ENCODE assay signal across 21 cellular contexts in genomic region chr10:5479481-5480161, GRCh38. TPM values are rescaled to one million over a fixed set of nuclear protein-coding genes. Genes with fewer than 3 reads are reported as not detected.
DNase-seq lines count a peak whose midpoint lies in the region; ATAC-seq, FAIRE-seq and TF ChIP-seq lines count a peak whose summit lies in the region.
"Had no signal": no experiment of that assay in that cellular context is flagged by ENCODE, and none has a peak within 500 bp of the region (broad histone marks: within the 10 kb centered on the region; RNA-seq: fewer than 3 reads in every experiment).

No MANE protein-coding gene starts in this region.

- H3K4me3 ChIP-seq in upper lobe of right lung: no peak overlapping the region
- H3K4me3 ChIP-seq: A549, left lung, prostate gland, spleen had no signal

- H3K27me3 ChIP-seq in upper lobe of right lung: no peaks in the 10 kb centered on the region
- H3K27me3 ChIP-seq: left lung, spleen had no signal

- CTCF ChIA-PET in activated naive CD4-positive, alpha-beta T cell treated with anti-CD3 and anti-CD28 coated beads, Interleukin-2, amount 10 ng/mL, durations not matched to agents 7 days and 5 days (lab: Charles Lee): no interaction called here
- CTCF ChIA-PET in activated B cell treated with CpG ODN at 0.5 μM for 24 hours (lab: Charles Lee): no interaction called here

- TF ChIP-seq CTCF in activated B cell treated with CpG ODN at 0.5 μM for 24 hours (IDR thresholded peaks at IDR 0.05): no peak
- TF ChIP-seq CTCF in upper lobe of right lung (IDR thresholded peaks at IDR 0.05): no peak

- POLR2A ChIA-PET in activated B cell treated with CpG ODN at 0.5 μM for 24 hours (lab: Charles Lee): no interaction called here

- H3K9me3 ChIP-seq in upper lobe of right lung: no peaks in the 10 kb centered on the region
- H3K9me3 ChIP-seq: A549, left lung, prostate gland, spleen had no signal

- H3K27ac ChIP-seq in upper lobe of right lung: no peak overlapping the region
- H3K27ac ChIP-seq: A549, left lung, prostate gland, spleen had no signal

- no peak for DNase-seq in activated naive CD4-positive, alpha-beta T cell treated with anti-CD3 and anti-CD28 coated beads, Interleukin-2, amount 50 U/mL, for 72 hours (ENCODE audit: low spot score in 2 of 2)
- no peak for DNase-seq in activated naive CD4-positive, alpha-beta T cell treated with anti-CD3 and anti-CD28 coated beads, Interleukin-2, amount 10 ng/mL, durations not matched to agents 7 days and 5 days
- DNase-seq in activated B cell treated with CpG ODN at 0.5 μM for 24 hours: no peak
- peak; percentile 71 for DNase-seq in mesenteric fat pad (ENCODE audit: low spot score)
- no peak for DNase-seq in upper lobe of right lung
- DNase-seq in NCI-H446 (lab: John Stamatoyannopoulos, UW): no peak
- DNase-seq in frontal cortex (ENCODE audit: low spot score in 2 of 2): no peak
- DNase-seq in GM12892 (ENCODE audit: insufficient read length): no peak
- DNase-seq: activated CD4-positive, alpha-beta T cell treated with anti-CD3 and anti-CD28 coated beads for 36 hours; CD4-positive, alpha-beta T cell; central memory CD4-positive, alpha-beta T cell; DND-41; effector memory CD8-positive, alpha-beta T cell; NCI-H1092 treated with DMSO at 0.1 percent for 48 hours; spleen; T-helper 1 cell had no signal

- H3K27ac Mint-ChIP-seq in activated naive CD4-positive, alpha-beta T cell treated with anti-CD3 and anti-CD28 coated beads, Interleukin-2, amount 50 U/mL, for 72 hours: peak overlapping the region; percentile 5 to 17
- H3K27ac Mint-ChIP-seq in activated naive CD4-positive, alpha-beta T cell treated with anti-CD3 and anti-CD28 coated beads, Interleukin-2, amount 10 ng/mL, durations not matched to agents 7 days and 5 days: no peak overlapping the region
- H3K27ac Mint-ChIP-seq in activated B cell treated with CpG ODN at 0.5 μM for 24 hours: peak overlapping the region; percentile 54
- H3K27ac Mint-ChIP-seq: activated CD4-positive, alpha-beta T cell treated with anti-CD3 and anti-CD28 coated beads for 36 hours; CD4-positive, alpha-beta T cell; effector memory CD8-positive, alpha-beta T cell; stimulated activated naive CD8-positive, alpha-beta T cell treated with anti-CD3 and anti-CD28 coated beads, Interleukin-15, Interleukin-2, amounts not matched to agents 100 ng/mL and 50 ng/mL, for 24 hours had no signal

- H3K27me3 Mint-ChIP-seq in activated naive CD4-positive, alpha-beta T cell treated with anti-CD3 and anti-CD28 coated beads, Interleukin-2, amount 10 ng/mL, durations not matched to agents 7 days and 5 days: peaks cover 26% of the 10 kb centered on the region
- H3K27me3 Mint-ChIP-seq in activated B cell treated with CpG ODN at 0.5 μM for 24 hours: peaks cover 4% of the 10 kb centered on the region
- H3K27me3 Mint-ChIP-seq: activated CD4-positive, alpha-beta T cell treated with anti-CD3 and anti-CD28 coated beads for 36 hours; CD4-positive, alpha-beta T cell; stimulated activated naive CD8-positive, alpha-beta T cell treated with anti-CD3 and anti-CD28 coated beads, Interleukin-15, Interleukin-2, amounts not matched to agents 100 ng/mL and 50 ng/mL, for 24 hours had no signal

- H3K36me3 Mint-ChIP-seq in activated naive CD4-positive, alpha-beta T cell treated with anti-CD3 and anti-CD28 coated beads, Interleukin-2, amount 50 U/mL, for 72 hours: no peaks in the 10 kb centered on the region
- no peaks in the 10 kb centered on the region for H3K36me3 Mint-ChIP-seq in activated naive CD4-positive, alpha-beta T cell treated with anti-CD3 and anti-CD28 coated beads, Interleukin-2, amount 10 ng/mL, durations not matched to agents 7 days and 5 days
- H3K36me3 Mint-ChIP-seq in activated B cell treated with CpG ODN at 0.5 μM for 24 hours (ENCODE audit: low read depth): no peaks in the 10 kb centered on the region

- H3K4me1 Mint-ChIP-seq in activated naive CD4-positive, alpha-beta T cell treated with anti-CD3 and anti-CD28 coated beads, Interleukin-2, amount 10 ng/mL, durations not matched to agents 7 days and 5 days: no peaks in the 10 kb centered on the region
- peaks cover 5% of the 10 kb centered on the region for H3K4me1 Mint-ChIP-seq in activated B cell treated with CpG ODN at 0.5 μM for 24 hours

- H3K36me3 ChIP-seq in upper lobe of right lung: no peaks in the 10 kb centered on the region
- H3K36me3 ChIP-seq: left lung, prostate gland, spleen had no signal

- no peak for TF ChIP-seq POLR2A in GM12892 (IDR thresholded peaks at IDR 0.05; ENCODE audit: low read depth, low read length)

- H3K9me3 Mint-ChIP-seq in activated naive CD4-positive, alpha-beta T cell treated with anti-CD3 and anti-CD28 coated beads, Interleukin-2, amount 50 U/mL, for 72 hours: no peaks in the 10 kb centered on the region
- H3K9me3 Mint-ChIP-seq in activated naive CD4-positive, alpha-beta T cell treated with anti-CD3 and anti-CD28 coated beads, Interleukin-2, amount 10 ng/mL, durations not matched to agents 7 days and 5 days: no peaks in the 10 kb centered on the region
- no peaks in the 10 kb centered on the region for H3K9me3 Mint-ChIP-seq in activated B cell treated with CpG ODN at 0.5 μM for 24 hours
- H3K9me3 Mint-ChIP-seq: CD4-positive, alpha-beta T cell; effector memory CD8-positive, alpha-beta T cell; stimulated activated naive CD8-positive, alpha-beta T cell treated with anti-CD3 and anti-CD28 coated beads, Interleukin-15, Interleukin-2, amounts not matched to agents 100 ng/mL and 50 ng/mL, for 24 hours had no signal

- H3K4me1 ChIP-seq in upper lobe of right lung: no peaks in the 10 kb centered on the region
- H3K4me1 ChIP-seq: left lung, prostate gland, spleen had no signal

- no peak for ATAC-seq in activated naive CD4-positive, alpha-beta T cell treated with anti-CD3 and anti-CD28 coated beads, Interleukin-2, amount 50 U/mL, for 72 hours
- ATAC-seq in activated B cell treated with CpG ODN at 0.5 μM for 24 hours (ENCODE audit: low read depth) (no peak), upper lobe of right lung (peak; percentile 30)
- ATAC-seq: A549; activated CD4-positive, alpha-beta T cell treated with anti-CD3 and anti-CD28 coated beads for 36 hours; effector memory CD8-positive, alpha-beta T cell; left lung; Right ventricle myocardium inferior had no signal

- FAIRE-seq in frontal cortex (lab: Jason Lieb, UNC) (no peak), GM12892 (lab: Jason Lieb, UNC) (no peak)
- FAIRE-seq: A549 had no signal

- H3K4me3 Mint-ChIP-seq in activated naive CD4-positive, alpha-beta T cell treated with anti-CD3 and anti-CD28 coated beads, Interleukin-2, amount 10 ng/mL, durations not matched to agents 7 days and 5 days: no peak overlapping the region
- no peak overlapping the region for H3K4me3 Mint-ChIP-seq in activated B cell treated with CpG ODN at 0.5 μM for 24 hours
- H3K4me3 Mint-ChIP-seq: activated CD4-positive, alpha-beta T cell treated with anti-CD3 and anti-CD28 coated beads for 36 hours; CD4-positive, alpha-beta T cell; effector memory CD8-positive, alpha-beta T cell; stimulated activated naive CD8-positive, alpha-beta T cell treated with anti-CD3 and anti-CD28 coated beads, Interleukin-15, Interleukin-2, amounts not matched to agents 100 ng/mL and 50 ng/mL, for 24 hours had no signal

- intact Hi-C loops in activated B cell treated with CpG ODN at 0.5 μM for 24 hours (cut with micrococcal nuclease): no loop called here
- intact Hi-C loops in upper lobe of right lung (cut with DNase I): no loop called here

RNA-seq across cellular contexts. Expression of gene CALML5, which starts 19.7 kb away (rescaled TPM):
- not detected for total RNA-seq in activated naive CD4-positive, alpha-beta T cell treated with anti-CD3 and anti-CD28 coated beads, Interleukin-2, amount 50 U/mL, for 72 hours
- total RNA-seq in activated B cell treated with CpG ODN at 0.5 μM for 24 hours (not detected in 2 replicates), mesenteric fat pad (not detected), upper lobe of right lung (not detected), frontal cortex (not detected)
- not detected for polyA plus RNA-seq in GM12892 (2012; ENCODE audit: missing spikeins)
- total RNA-seq: activated CD4-positive, alpha-beta T cell treated with anti-CD3 and anti-CD28 coated beads for 36 hours; CD4-positive, alpha-beta T cell; left lung; Right ventricle myocardium inferior; spleen had no signal
- polyA plus RNA-seq: A549 had no signal

RNA-seq across cellular contexts. Expression of gene CALML3, which starts 45.1 kb away (rescaled TPM):
- not detected for total RNA-seq in activated naive CD4-positive, alpha-beta T cell treated with anti-CD3 and anti-CD28 coated beads, Interleukin-2, amount 50 U/mL, for 72 hours
- total RNA-seq in activated B cell treated with CpG ODN at 0.5 μM for 24 hours (not detected in 2 replicates), mesenteric fat pad (not detected), upper lobe of right lung (not detected), frontal cortex (under 0.01 TPM)
- polyA plus RNA-seq in GM12892 (2012; ENCODE audit: missing spikeins): not detected
- total RNA-seq: activated CD4-positive, alpha-beta T cell treated with anti-CD3 and anti-CD28 coated beads for 36 hours; CD4-positive, alpha-beta T cell; left lung; Right ventricle myocardium inferior; spleen had no signal
- polyA plus RNA-seq: A549 had no signal
